15 cellular contexts compared by ENCODE assay signal in genomic region chr1:64881281-64881680, GRCh38.
DNase-seq lines count a peak whose midpoint lies in the region; ATAC-seq and FAIRE-seq lines count a peak whose summit lies in the region.
"Had no signal": no experiment of that assay in that cellular context is flagged by ENCODE, and none has a peak within 500 bp of the region (broad histone marks: within the 10 kb centered on the region; RNA-seq: fewer than 3 reads in every experiment).

No MANE protein-coding gene starts in this region.

- no peaks in the 10 kb centered on the region for H3K9me3 ChIP-seq in CD4-positive, alpha-beta memory T cell (ENCODE audit: control insufficient read depth in 1 of 2, low read length in 2 of 2)
- H3K9me3 ChIP-seq in GM23248 (ENCODE audit: low read depth) = no peaks in the 10 kb centered on the region
- H3K9me3 ChIP-seq: prostate gland had no signal

- no peak overlapping the region for H3K4me3 ChIP-seq in CD4-positive, alpha-beta memory T cell (ENCODE audit: low read length in 2 of 2)
- no peak overlapping the region for H3K4me3 ChIP-seq in GM23248
- H3K4me3 ChIP-seq: prostate gland had no signal

- H3K4me1 Mint-ChIP-seq in CD4-positive, alpha-beta memory T cell = peaks cover 59 to 93% (median 76%) of the 10 kb centered on the region in 4 donors
- peaks cover 9 to 27% (median 15%) of the 10 kb centered on the region in 3 donors for H3K4me1 Mint-ChIP-seq in naive B cell

- no peaks in the 10 kb centered on the region for H3K27me3 Mint-ChIP-seq in CD4-positive, alpha-beta memory T cell
- H3K27me3 Mint-ChIP-seq in naive B cell = no peaks in the 10 kb centered on the region
- H3K27me3 Mint-ChIP-seq: activated T-cell treated with anti-CD3 and anti-CD28 coated beads, Interleukin-2, amount 50 U/mL, for 24 hours; brain had no signal

- H3K79me2 ChIP-seq in GM23248 (ENCODE audit: insufficient read depth) = peaks cover 72% of the 10 kb centered on the region

- peak overlapping the region; percentile 24; the same call in 1 of the 2 replicates for H3K9ac ChIP-seq in GM23248

- peaks cover 16% of the 10 kb centered on the region; the same call in 1 of the 2 replicates for H3F3A ChIP-seq in GM23248 (ENCODE audit: insufficient read depth)

- WGBS in GM23248 (ENCODE audit: low coverage in 1 of 2, low lambda C conversion rate in 2 of 2, missing lambda C conversion rate in 2 of 2), 2 experiments = 100% methylated on average over 1 of the region's 1 CpG

- H4K20me1 ChIP-seq in GM23248 (ENCODE audit: insufficient read depth) = no peaks in the 10 kb centered on the region

- H3K4me1 ChIP-seq in CD4-positive, alpha-beta memory T cell (ENCODE audit: insufficient read depth, low read length) = peaks cover 65% of the 10 kb centered on the region
- peaks cover 27% of the 10 kb centered on the region for H3K4me1 ChIP-seq in GM23248 (ENCODE audit: insufficient read depth)
- H3K4me1 ChIP-seq: prostate gland had no signal

- H3K4me2 ChIP-seq in GM23248 (ENCODE audit: unreplicated experiment) = peak overlapping the region; percentile 13

- intact Hi-C loops in CD4-positive, alpha-beta memory T cell (cut with micrococcal nuclease) = no loop called here

- H3K4me3 Mint-ChIP-seq in CD4-positive, alpha-beta memory T cell = no peak overlapping the region
- H3K4me3 Mint-ChIP-seq in naive B cell = no peak overlapping the region
- H3K4me3 Mint-ChIP-seq: activated T-cell treated with anti-CD3 and anti-CD28 coated beads, Interleukin-2, amount 50 U/mL, for 24 hours; brain had no signal

- H2AFZ ChIP-seq in GM23248 = no peak overlapping the region

- H3K27ac ChIP-seq in CD4-positive, alpha-beta memory T cell (ENCODE audit: low read depth, low read length) = no peak overlapping the region
- H3K27ac ChIP-seq in GM23248 = peak overlapping the region; percentile 58
- H3K27ac ChIP-seq: epithelial cell of prostate, prostate gland had no signal

- ATAC-seq in naive B cell (ENCODE audit: low read depth in 2 of 2) (no peak), GM19463 (IDR thresholded peaks at IDR 0.05; ENCODE audit: unreplicated experiment) (no peak)

- peak overlapping the region in 5 of 7 donors; percentile 15 to 73 (median 64) for H3K27ac Mint-ChIP-seq in CD4-positive, alpha-beta memory T cell
- H3K27ac Mint-ChIP-seq in naive B cell = peak overlapping the region in 4 of 6 donors; percentile 44 to 55 (median 48)
- H3K27ac Mint-ChIP-seq: brain had no signal

- H3K9me2 ChIP-seq in GM23248 (ENCODE audit: insufficient read depth) = no peaks in the 10 kb centered on the region

- no peak for FAIRE-seq in HTR-8/SVneo (lab: Jason Lieb, UNC)

- in situ Hi-C loops in GM23248 (cut with MboI) = no loop called here

- H3K27me3 ChIP-seq in CD4-positive, alpha-beta memory T cell (ENCODE audit: insufficient read depth, low read length) = no peaks in the 10 kb centered on the region
- no peaks in the 10 kb centered on the region for H3K27me3 ChIP-seq in GM23248 (replicated peaks; ENCODE audit: insufficient read depth)

- DNase-seq in CD4-positive, alpha-beta memory T cell = no peak
- DNase-seq in GM23248 (peak; percentile 85), amniotic epithelial cell (ENCODE audit: low read depth) (peak; percentile 50), naive B cell (no peak), HTR-8/SVneo (ENCODE audit: insufficient read length, low spot score) (no peak), occipital lobe (lab: John Stamatoyannopoulos, UW) (no peak), NCI-H2196 treated with DMSO at 0.1 percent for 48 hours (lab: John Stamatoyannopoulos, UW; ENCODE audit: unreplicated experiment) (no peak)
- DNase-seq: activated T-cell treated with anti-CD3 and anti-CD28 coated beads, Interleukin-2, amount 50 U/mL, for 24 hours; MV-4-11; SHP77 treated with DMSO at 0.1 percent for 48 hours; stimulated activated CD4-positive, alpha-beta T cell treated with anti-CD3 and anti-CD28 coated beads, Interleukin-4, amount 100 ng/mL, for 24 hours had no signal

- H3K36me3 Mint-ChIP-seq in CD4-positive, alpha-beta memory T cell = peaks cover 23 to 65% of the 10 kb centered on the region in 2 donors
- peaks cover 7 to 16% of the 10 kb centered on the region in 2 donors for H3K36me3 Mint-ChIP-seq in naive B cell

- POLR2A ChIA-PET in CD4-positive, alpha-beta memory T cell (lab: Charles Lee; ENCODE audit: partially characterized antibody) = interaction anchor here (1.0 to 1.8 kb wide), 2 partner anchors 84 to 187 kb away, joined by 3 to 5 read pairs; no protein-coding TSS in a partner anchor

- H3K36me3 ChIP-seq in CD4-positive, alpha-beta memory T cell (ENCODE audit: insufficient read depth, low read length) = peaks cover 20% of the 10 kb centered on the region
- peaks cover 19% of the 10 kb centered on the region for H3K36me3 ChIP-seq in GM23248 (ENCODE audit: low read depth)

- CTCF ChIA-PET in CD4-positive, alpha-beta memory T cell (lab: Charles Lee; ENCODE audit: partially characterized antibody) = interaction anchor here (1.3 to 2.6 kb wide), 3 partner anchors 28 to 194 kb away, joined by 3 to 6 read pairs (median 4); no protein-coding TSS in a partner anchor

- H3K9me3 Mint-ChIP-seq in CD4-positive, alpha-beta memory T cell = no peaks in the 10 kb centered on the region
- H3K9me3 Mint-ChIP-seq in naive B cell = no peaks in the 10 kb centered on the region
- H3K9me3 Mint-ChIP-seq: activated T-cell treated with anti-CD3 and anti-CD28 coated beads, Interleukin-2, amount 50 U/mL, for 24 hours; brain had no signal

Comparison
In these comparisons a context has a peak if more than half of its experiments do, and no peak if none do; other contexts are left out.
1. DNase-seq: peak in GM23248 (single experiment) and amniotic epithelial cell (single experiment); none in CD4-positive, alpha-beta memory T cell (0 of 5), naive B cell (single experiment), HTR-8/SVneo (single experiment), occipital lobe (single experiment) and NCI-H2196 treated with DMSO at 0.1 percent for 48 hours (single experiment).